ENCODE assay signal across 2 cellular contexts in the genomic region with DNA sequence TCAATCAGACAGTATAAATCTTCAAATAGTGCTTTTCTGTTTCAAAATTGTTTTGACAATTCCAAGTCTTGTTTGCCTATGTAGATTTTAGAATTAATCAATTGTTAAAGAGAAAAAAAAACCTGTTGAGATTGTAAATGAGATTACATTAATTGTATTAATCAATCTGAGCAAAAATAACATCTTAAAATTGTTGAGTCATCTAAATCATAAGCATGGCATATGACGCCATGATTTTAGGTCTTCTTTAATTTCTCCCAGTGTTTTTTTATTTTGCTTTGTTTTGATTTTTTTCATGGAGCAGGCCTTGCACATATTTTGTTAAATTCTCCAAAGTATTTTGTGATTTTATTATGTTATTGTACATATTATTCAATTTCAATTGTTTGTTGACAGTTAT.
A peak's percentile ranks its signal among the peaks of the same experiment; 100 is the strongest.
TF ChIP-seq lines count a peak whose summit lies in the region.

No MANE protein-coding gene starts in this region.

TF ChIP-seq in HepG2, 621 proteins besides CTCF, POLR2A, EP300 and RAD21:
- TF ChIP-seq MAFK (conservative IDR thresholded peaks at IDR 0.05 in 1 of 2, IDR thresholded peaks at IDR 0.05 in 1 of 2; ENCODE audit: low read length in 2 of 2) (peak; percentile 70 to 82), HMGA1 (CRISPR knock-in tag; conservative IDR thresholded peaks at IDR 0.05) (no peak), ASH2L (IDR thresholded peaks at IDR 0.05; ENCODE audit: insufficient read length, low read depth, low read length) (no peak), THRA (CRISPR knock-in tag; IDR thresholded peaks at IDR 0.05; ENCODE audit: borderline replicate concordance) (no peak), MAFF (IDR thresholded peaks at IDR 0.05; ENCODE audit: low read depth, low read length) (peak; percentile 77), ZSCAN12 (CRISPR knock-in tag; IDR thresholded peaks at IDR 0.05) (no peak), KAT8 (CRISPR knock-in tag; IDR thresholded peaks at IDR 0.05) (no peak)
- TF ChIP-seq, protein P1, sequence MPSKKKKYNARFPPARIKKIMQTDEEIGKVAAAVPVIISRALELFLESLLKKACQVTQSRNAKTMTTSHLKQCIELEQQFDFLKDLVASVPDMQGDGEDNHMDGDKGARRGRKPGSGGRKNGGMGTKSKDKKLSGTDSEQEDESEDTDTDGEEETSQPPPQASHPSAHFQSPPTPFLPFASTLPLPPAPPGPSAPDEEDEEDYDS (CRISPR knock-in tag; IDR thresholded peaks at IDR 0.05) = no peak

TF ChIP-seq in IMR-90, 13 proteins besides CTCF, POLR2A, EP300 and RAD21:
- TF ChIP-seq BHLHE40 (IDR thresholded peaks at IDR 0.05; ENCODE audit: low read depth, low read length) (no peak), MAFK (IDR thresholded peaks at IDR 0.05; ENCODE audit: low read depth, low read length) (peak; percentile 61; the same call in 1 of the 2 replicates)
